ENCODE assay signal across 8 cellular contexts in the genomic region with DNA sequence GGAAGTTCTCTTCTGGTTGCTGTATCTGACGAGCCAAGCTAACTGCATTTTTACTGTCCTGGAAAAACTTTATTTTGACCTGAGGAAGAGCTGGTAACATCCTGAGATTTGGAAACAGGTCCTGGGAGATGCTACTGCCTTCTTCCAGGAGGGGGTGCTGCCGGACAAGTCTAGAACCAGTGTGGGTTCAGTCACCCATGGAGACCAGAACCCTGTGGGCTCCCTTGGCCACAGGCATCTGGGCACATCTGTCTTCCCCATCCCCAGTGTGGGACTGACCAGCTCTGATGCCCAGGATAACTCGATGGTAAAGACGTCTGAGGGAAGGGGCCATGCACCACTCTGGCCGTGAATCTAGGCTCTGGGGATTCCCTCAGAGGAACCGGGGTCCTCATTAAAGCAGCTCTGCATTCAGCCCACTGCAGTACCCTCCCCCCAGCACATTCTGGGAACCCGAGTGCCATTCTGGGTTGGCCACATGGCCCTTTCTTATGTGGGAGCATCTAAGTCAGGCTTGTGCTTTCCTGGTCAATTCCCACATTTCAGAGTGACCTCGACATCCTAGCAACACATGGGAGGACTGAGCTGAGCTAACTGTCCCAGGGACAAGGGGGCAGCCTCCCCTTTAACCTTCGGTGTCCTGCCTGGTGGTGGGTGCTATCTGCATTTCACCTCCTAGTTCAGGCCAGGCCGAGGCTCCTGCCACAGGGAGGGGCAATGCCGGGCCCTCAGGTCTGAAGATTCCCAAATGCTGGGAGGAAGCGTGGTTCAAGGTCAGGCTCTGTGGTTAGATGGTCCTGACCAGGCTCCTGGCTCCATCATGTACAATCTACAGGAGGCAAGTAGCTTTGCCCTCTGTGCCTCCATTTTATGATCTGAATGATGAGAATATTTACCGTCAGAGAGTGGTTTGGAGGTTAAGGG. TPM values are rescaled to one million over a fixed set of nuclear protein-coding genes. Genes with fewer than 3 reads are reported as not detected.
A peak's percentile ranks its signal among the peaks of the same experiment; 100 is the strongest.
DNase-seq lines count a peak whose midpoint lies in the region; ATAC-seq, FAIRE-seq and TF ChIP-seq lines count a peak whose summit lies in the region.

No MANE protein-coding gene starts in this region.

- no peaks in the 10 kb centered on the region for H4K20me1 ChIP-seq in smooth muscle cell (ENCODE audit: low read depth)

- H3K79me2 ChIP-seq in smooth muscle cell (ENCODE audit: low read depth): no peaks in the 10 kb centered on the region

- FAIRE-seq in bronchial epithelial cell (lab: Jason Lieb, UNC): peak; percentile 91

- H3F3A ChIP-seq in smooth muscle cell (ENCODE audit: low read depth): no peaks in the 10 kb centered on the region

- H3K27me3 ChIP-seq in bronchial epithelial cell (ENCODE audit: control insufficient read depth, insufficient read depth, low read length) (no peaks in the 10 kb centered on the region), smooth muscle cell (ENCODE audit: low read depth) (no peaks in the 10 kb centered on the region)

- H3K36me3 ChIP-seq in bronchial epithelial cell (ENCODE audit: control insufficient read depth, insufficient read depth, low read length) (peaks cover 3% of the 10 kb centered on the region), smooth muscle cell (ENCODE audit: low read depth) (no peaks in the 10 kb centered on the region)

- no peak overlapping the region for H3K9ac ChIP-seq in smooth muscle cell (ENCODE audit: low read depth)

- no peak overlapping the region for H2AFZ ChIP-seq in smooth muscle cell (ENCODE audit: low read depth)

- no peaks in the 10 kb centered on the region for H3K4me1 ChIP-seq in smooth muscle cell (ENCODE audit: low read depth)

- H3K4me2 ChIP-seq in smooth muscle cell: no peak overlapping the region

- DNase-seq in DMS153 (lab: John Stamatoyannopoulos, UW) (peak; percentile 28), HUDEP-2 (lab: John Stamatoyannopoulos, UW; ENCODE audit: unreplicated experiment in 76 of 76) (peak in 64 of 76 experiments; percentile 3 to 78 (median 52)), SW 1271 (lab: John Stamatoyannopoulos, UW) (peak; percentile 31 to 40), bronchial epithelial cell (ENCODE audit: low read depth) (peak; percentile 49), iris pigment epithelial cell (ENCODE audit: low read depth) (peak; percentile 69), smooth muscle cell (lab: John Stamatoyannopoulos, UW; ENCODE audit: unreplicated experiment) (no peak), middle frontal gyrus (ENCODE audit: extremely low spot score, low spot score) (no peak)

- H3K9me3 ChIP-seq in smooth muscle cell (replicated peaks; ENCODE audit: low read depth): no peaks in the 10 kb centered on the region

- TF ChIP-seq CTCF in bronchial epithelial cell (IDR thresholded peaks at IDR 0.05; ENCODE audit: insufficient read depth, low read length, severe bottlenecking) (peak; percentile 82), smooth muscle cell (IDR thresholded peaks at IDR 0.05; ENCODE audit: borderline replicate concordance, insufficient read depth, poor library complexity, severe bottlenecking) (peak; percentile 61)

- whole genome bisulfite sequencing in smooth muscle cell (ENCODE audit: low lambda C conversion rate): 71% methylated on average over 13 of the region's 13 CpGs

- H3K27ac ChIP-seq in smooth muscle cell (ENCODE audit: low read depth): no peak overlapping the region

- ATAC-seq in HG03442 (IDR thresholded peaks at IDR 0.05; ENCODE audit: unreplicated experiment): no peak

- no peak overlapping the region for H3K4me3 ChIP-seq in bronchial epithelial cell (ENCODE audit: low read depth, low read length)
- no peak overlapping the region for H3K4me3 ChIP-seq in smooth muscle cell

RNA-seq across cellular contexts. Expression of a gene that starts 6.4 kb away (rescaled TPM):
- total RNA-seq in bronchial epithelial cell (0.26 and 0.79 TPM in 2 replicates), smooth muscle cell (3.4 and 6.9 TPM in 2 replicates)
- 3.9 and 8.5 TPM in 2 replicates for polyA plus RNA-seq in smooth muscle cell

RNA-seq across cellular contexts. Expression of a gene that starts 6.5 kb away (rescaled TPM):
- total RNA-seq in bronchial epithelial cell: 12.8 and 15.5 TPM in 2 replicates
- total RNA-seq in smooth muscle cell: 8.2 and 9.8 TPM in 2 replicates
- polyA plus RNA-seq in smooth muscle cell: 14.2 and 19.0 TPM in 2 replicates

RNA-seq across cellular contexts. Expression of a gene that starts 12.2 kb away (rescaled TPM):
- total RNA-seq in bronchial epithelial cell (2.6 and 4.4 TPM in 2 replicates), smooth muscle cell (0.36 TPM in 1 of 2 replicates, not detected in the other)
- polyA plus RNA-seq in smooth muscle cell: 0.58 and 2.0 TPM in 2 replicates

RNA-seq across cellular contexts. Expression of a gene that starts 12.9 kb away (rescaled TPM):
- total RNA-seq in bronchial epithelial cell (8.4 and 11.0 TPM in 2 replicates), smooth muscle cell (16.5 and 21.9 TPM in 2 replicates)
- 31.7 and 45.2 TPM in 2 replicates for polyA plus RNA-seq in smooth muscle cell

RNA-seq across cellular contexts. Expression of a gene that starts 28.1 kb away (rescaled TPM):
- total RNA-seq in bronchial epithelial cell (not detected in 2 replicates), smooth muscle cell (0.18 and 0.76 TPM in 2 replicates)
- polyA plus RNA-seq in smooth muscle cell: 1.2 and 1.9 TPM in 2 replicates

Comparison
In these comparisons a context has a peak if more than half of its experiments do, and no peak if none do; other contexts are left out.
1. DNase-seq: peak in DMS153 (single experiment), HUDEP-2 (64 of 76), SW 1271 (2 of 2), bronchial epithelial cell (single experiment) and iris pigment epithelial cell (single experiment); none in smooth muscle cell (single experiment) and middle frontal gyrus (single experiment).